In the genomic region with DNA sequence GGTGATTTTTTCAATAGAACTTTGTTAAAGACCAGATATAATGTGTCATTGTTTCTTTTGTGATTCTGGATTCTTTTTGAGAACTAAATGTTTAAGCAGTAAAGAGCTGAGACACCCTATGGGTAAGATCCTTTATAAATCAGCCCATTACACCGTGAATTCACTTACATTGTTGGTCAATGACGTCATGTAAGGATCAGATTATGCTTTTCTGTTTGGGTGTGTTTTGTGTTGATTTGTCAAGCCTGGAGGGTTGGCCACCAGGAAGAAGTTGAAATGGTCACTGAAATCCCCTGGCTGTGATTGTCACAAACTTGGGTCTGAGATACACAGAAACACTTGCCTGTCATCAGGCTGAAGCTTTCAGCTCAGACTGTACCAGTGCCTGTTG, we compare ENCODE assay signal across 11 cellular contexts. TPM values are rescaled to one million over a fixed set of nuclear protein-coding genes. Genes with fewer than 3 reads are reported as not detected.
DNase-seq lines count a peak whose midpoint lies in the region; ATAC-seq and TF ChIP-seq lines count a peak whose summit lies in the region.
"Had no signal": no experiment of that assay in that cellular context is flagged by ENCODE, and none has a peak within 500 bp of the region (broad histone marks: within the 10 kb centered on the region; RNA-seq: fewer than 3 reads in every experiment).

No MANE protein-coding gene starts in this region.

- TF ChIP-seq CTCF in gastroesophageal sphincter (IDR thresholded peaks at IDR 0.05) (no peak), prostate gland (IDR thresholded peaks at IDR 0.05) (no peak)

- no peak for TF ChIP-seq POLR2A in gastroesophageal sphincter (IDR thresholded peaks at IDR 0.05)
- no peak for TF ChIP-seq POLR2A in prostate gland (IDR thresholded peaks at IDR 0.05)

- H3K27me3 ChIP-seq in gastroesophageal sphincter: no peaks in the 10 kb centered on the region
- H3K27me3 ChIP-seq in prostate gland (replicated peaks; ENCODE audit: insufficient read depth): no peaks in the 10 kb centered on the region

- no peak for TF ChIP-seq EP300 in gastroesophageal sphincter (IDR thresholded peaks at IDR 0.05)

- H3K36me3 ChIP-seq in gastroesophageal sphincter: no peaks in the 10 kb centered on the region
- H3K36me3 ChIP-seq in prostate gland: no peaks in the 10 kb centered on the region

- WGBS in gastroesophageal sphincter (ENCODE audit: low coverage in 1 of 2), 2 donors: 59 to 79% methylated on average over 2 of the region's 2 CpGs
- 43% methylated on average over 2 of the region's 2 CpGs for WGBS in prostate gland

- H3K9me3 ChIP-seq in gastroesophageal sphincter (no peaks in the 10 kb centered on the region), prostate gland (no peaks in the 10 kb centered on the region)

- DNase-seq in ELF-1 (ENCODE audit: low read depth, low spot score) (peak; percentile 11), prostate gland (ENCODE audit: low spot score) (no peak), mesenteric fat pad (ENCODE audit: low spot score) (no peak), NCI-H1105 (lab: John Stamatoyannopoulos, UW) (no peak)
- DNase-seq: CD8-positive, alpha-beta T cell had no signal

- H3K4me3 ChIP-seq in gastroesophageal sphincter (no peak overlapping the region), prostate gland (no peak overlapping the region)

- intact Hi-C loops in prostate gland (cut with DNase I): no loop called here

- peaks cover 0 to 10% (median 0%) of the 10 kb centered on the region in 3 donors for H3K4me1 ChIP-seq in gastroesophageal sphincter
- no peaks in the 10 kb centered on the region for H3K4me1 ChIP-seq in prostate gland (replicated peaks)

- ATAC-seq in gastroesophageal sphincter (no peak), HG03571 (IDR thresholded peaks at IDR 0.05; ENCODE audit: unreplicated experiment) (no peak), HG02678 (IDR thresholded peaks at IDR 0.05; ENCODE audit: unreplicated experiment) (no peak)
- ATAC-seq: CD8-positive, alpha-beta T cell had no signal

- H3K27ac ChIP-seq in angular gyrus (ENCODE audit: low read depth, low read length) (peak overlapping the region; percentile 98), gastroesophageal sphincter (peak overlapping the region; percentile 28 to 62 (median 61)), prostate gland (peak overlapping the region; percentile 39 to 56)

RNA-seq across cellular contexts. Expression of a gene that starts 7.0 kb away (rescaled TPM):
- under 1 TPM in 1 of 4 donors, not detected in 3; 0.13 TPM for total RNA-seq in gastroesophageal sphincter
- total RNA-seq in prostate gland: 1 to 10 TPM in 1 of 2 donors, under 1 TPM in 1; 0.91 to 1.4 TPM
- total RNA-seq in mesenteric fat pad: 0.19 TPM
- total RNA-seq: dermis microvascular lymphatic vessel endothelial cell, pulmonary artery endothelial cell had no signal

Comparison
In these comparisons a context has a peak if more than half of its experiments do, and no peak if none do; other contexts are left out.
1. H3K27ac ChIP-seq: peak in every context shown above with its lines; median percentile 98 in angular gyrus; 61 in gastroesophageal sphincter; 48 in prostate gland.